ENCODE assay signal across 9 cellular contexts in the genomic region with DNA sequence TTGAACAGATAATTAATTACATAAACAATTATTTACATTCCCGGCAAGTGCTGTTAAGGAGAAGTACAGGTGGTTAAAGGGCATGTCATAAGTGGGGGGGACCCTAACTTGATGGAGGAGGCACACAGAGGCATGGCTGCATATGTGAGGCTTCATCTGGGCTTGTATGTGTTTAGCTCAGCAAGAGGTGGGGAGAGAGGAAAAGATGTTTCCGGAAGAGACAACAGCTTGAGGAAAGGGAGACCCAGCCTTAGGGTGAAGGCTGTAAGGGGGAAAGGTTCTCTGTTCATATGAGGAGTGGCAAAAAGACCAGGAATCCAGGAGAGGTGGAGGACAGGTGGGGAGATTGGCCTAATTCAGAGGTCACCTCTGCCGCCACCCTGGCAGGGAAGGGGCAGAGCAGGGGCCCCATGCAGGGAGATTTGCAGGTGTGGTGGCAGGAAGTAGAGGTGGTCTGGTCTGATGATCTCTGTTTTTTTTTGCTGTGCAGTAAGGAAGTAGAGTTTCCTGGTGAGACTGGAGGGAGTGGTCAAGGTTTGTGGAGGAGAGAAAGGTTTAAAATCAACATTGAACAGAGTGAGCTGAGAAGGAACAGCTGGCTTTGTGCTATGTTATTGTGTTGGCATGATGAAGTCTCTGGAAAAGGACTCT. TPM values are rescaled to one million over a fixed set of nuclear protein-coding genes. Genes with fewer than 3 reads are reported as not detected.
DNase-seq lines count a peak whose midpoint lies in the region; ATAC-seq, FAIRE-seq and TF ChIP-seq lines count a peak whose summit lies in the region.
"Had no signal": no experiment of that assay in that cellular context is flagged by ENCODE, and none has a peak within 500 bp of the region (broad histone marks: within the 10 kb centered on the region; RNA-seq: fewer than 3 reads in every experiment).

No MANE protein-coding gene starts in this region.

- no peak for DNase-seq in GM12878 (ENCODE audit: low read depth, low spot score)
- no peak for DNase-seq in hepatic stellate cell (ENCODE audit: low spot score)
- DNase-seq in NCI-H2227 (lab: John Stamatoyannopoulos, UW; ENCODE audit: unreplicated experiment): no peak
- no peak for DNase-seq in Kasumi-1 (lab: John Stamatoyannopoulos, UW)
- no peak for DNase-seq in activated CD4-positive, alpha-beta T cell treated with anti-CD3 and anti-CD28 coated beads, Interleukin-2, amount 50 U/mL, for 1 hour
- DNase-seq: foreskin melanocyte had no signal

- H3K9me3 ChIP-seq in DOHH2 (ENCODE audit: control insufficient read depth, insufficient read depth, low read length): no peaks in the 10 kb centered on the region
- H3K9me3 ChIP-seq in GM12878 (replicated peaks; ENCODE audit: control insufficient read depth, insufficient read depth, low read length): no peaks in the 10 kb centered on the region

- H4K20me1 ChIP-seq in DOHH2 (ENCODE audit: control insufficient read depth, insufficient read depth, low read depth, low read length): peaks cover 16% of the 10 kb centered on the region
- H4K20me1 ChIP-seq in GM12878 (ENCODE audit: control insufficient read depth, insufficient read depth): no peaks in the 10 kb centered on the region

- no peak for TF ChIP-seq RAD21 in GM12878 (IDR thresholded peaks at IDR 0.05; ENCODE audit: insufficient read depth, low read depth, low read length)

- H2AFZ ChIP-seq in GM12878 (ENCODE audit: control insufficient read depth, low read depth, low read length): 0 out of 2 replicates have a peak overlapping the region, but pooled peaks have one; percentile 16

- ATAC-seq in GM19438 (IDR thresholded peaks at IDR 0.05; ENCODE audit: low read depth, unreplicated experiment) (peak; percentile 91), HG03196 (IDR thresholded peaks at IDR 0.05; ENCODE audit: unreplicated experiment) (peak; percentile 76), GM12878 (peak; percentile 85)

- peak overlapping the region; percentile 29 for H3K9ac ChIP-seq in GM12878 (ENCODE audit: control insufficient read depth, insufficient read depth, low read length)

- peak overlapping the region; percentile 90 for H3K27ac ChIP-seq in DOHH2 (ENCODE audit: low read depth, low read length)
- H3K27ac ChIP-seq in GM12878 (ENCODE audit: control insufficient read depth, insufficient read depth): peak overlapping the region; percentile 64

- H3K4me1 ChIP-seq in DOHH2 (ENCODE audit: control insufficient read depth, low read length) (peaks cover 85% of the 10 kb centered on the region), GM12878 (ENCODE audit: control insufficient read depth, insufficient read depth, low read length) (peaks cover 40% of the 10 kb centered on the region)

- intact Hi-C loops in GM12878 (cut with micrococcal nuclease; ENCODE audit: unreplicated experiment): no loop called here

- TF ChIP-seq CTCF in DOHH2 (IDR thresholded peaks at IDR 0.05; ENCODE audit: low read depth, low read length, poor library complexity, severe bottlenecking) (no peak), GM12878 (IDR thresholded peaks at IDR 0.05 in 2 of 3, conservative IDR thresholded peaks at IDR 0.05 in 1 of 3; ENCODE audit: control insufficient read depth in 2 of 3, extremely low read depth in 1 of 3, insufficient read depth in 1 of 3, low read depth in 3 of 3, low read length in 3 of 3) (no peak)

- SMC1A ChIA-PET in GM12878 (lab: Charles Lee; ENCODE audit: uncharacterized antibody, unreplicated experiment): interaction anchor here (0.6 to 4.6 kb wide), 7 partner anchors 8 to 144 kb away, joined by 3 to 21 read pairs (median 4); no protein-coding TSS in a partner anchor

- peak overlapping the region; percentile 69 for H3K4me3 ChIP-seq in DOHH2 (ENCODE audit: low read length)
- peak overlapping the region; percentile 59; the same call in 1 of the 2 replicates for H3K4me3 ChIP-seq in GM12878

- CTCF ChIA-PET in GM12878 (lab: Yijun Ruan, JAX): interaction anchor here (1.2 to 5.1 kb wide), 8 partner anchors 7 to 178 kb away, joined by 3 to 27 read pairs (median 8); a partner anchor contains a TSS

- H3K4me2 ChIP-seq in DOHH2 (ENCODE audit: low read length) (peak overlapping the region; percentile 90), GM12878 (ENCODE audit: control insufficient read depth, insufficient read depth) (peak overlapping the region; percentile 80)

- in situ Hi-C loops in GM12878 (cut with MboI): no loop called here

- TSS peak; percentile 22 for BruUV-seq in GM12878 (replicated peaks; lab: Mats Ljungman, UMichigan)

- RAD21 ChIA-PET in GM12878 (lab: Charles Lee; ENCODE audit: unreplicated experiment): interaction anchor here (0.7 to 1.7 kb wide), 2 partner anchors 9 to 12 kb away, joined by 3 to 6 read pairs; a partner anchor contains a TSS

- TF ChIP-seq POLR2A in GM12878 (IDR thresholded peaks at IDR 0.05; ENCODE audit: low read depth, low read length): no peak; the same call in 1 of the 2 replicates

- peaks cover 44% of the 10 kb centered on the region for H3K36me3 ChIP-seq in DOHH2 (ENCODE audit: control insufficient read depth, low read length)
- no peaks in the 10 kb centered on the region; a peak in 1 of 4 replicates for H3K36me3 ChIP-seq in GM12878 (ENCODE audit: control insufficient read depth in 2 of 2, insufficient read depth in 2 of 2, low read length in 1 of 2)

- H3F3A ChIP-seq in DOHH2 (ENCODE audit: control insufficient read depth, insufficient read depth): peaks cover 6% of the 10 kb centered on the region; the same call in 1 of the 2 replicates

- peak; percentile 72 for FAIRE-seq in GM12878 (lab: Jason Lieb, UNC)

- H3K27me3 ChIP-seq in DOHH2 (ENCODE audit: control insufficient read depth, low read length) (no peaks in the 10 kb centered on the region), GM12878 (replicated peaks in 1 of 2; ENCODE audit: control insufficient read depth in 2 of 2, insufficient read depth in 2 of 2, low read length in 1 of 2) (no peaks in the 10 kb centered on the region)

- H3K79me2 ChIP-seq in DOHH2 (ENCODE audit: control insufficient read depth, low read length) (peaks cover 99% of the 10 kb centered on the region), GM12878 (ENCODE audit: control insufficient read depth, insufficient read depth, low read length) (peaks cover 80% of the 10 kb centered on the region)

- no peaks in the 10 kb centered on the region for H3K9me2 ChIP-seq in DOHH2 (replicated peaks; ENCODE audit: control insufficient read depth, low read length)

- POLR2A ChIA-PET in GM12878 (lab: Charles Lee): interaction anchor here (0.5 to 1.4 kb wide), 4 partner anchors 15 to 72 kb away, joined by 3 to 4 read pairs (median 3); no protein-coding TSS in a partner anchor

- WGBS in GM12878 (ENCODE audit: insufficient coverage, insufficient replicate concordance, low lambda C conversion rate, missing lambda C conversion rate): 12% methylated on average over 3 of the region's 3 CpGs

- no peak for TF ChIP-seq EP300 in GM12878 (IDR thresholded peaks at IDR 0.05; ENCODE audit: borderline replicate concordance in 1 of 2, control insufficient read depth in 1 of 2, low read depth in 2 of 2, low read length in 2 of 2)

TF ChIP-seq in GM12878, 131 proteins besides CTCF, POLR2A, EP300 and RAD21 (continues in another document):
- 0 out of 2 replicates have a peak, but pooled peaks have one; percentile 12 for TF ChIP-seq IKZF1 (conservative IDR thresholded peaks at IDR 0.05)
- no peak for TF ChIP-seq CBX3 (IDR thresholded peaks at IDR 0.05; ENCODE audit: borderline replicate concordance, low read depth)
- TF ChIP-seq, protein P1, sequence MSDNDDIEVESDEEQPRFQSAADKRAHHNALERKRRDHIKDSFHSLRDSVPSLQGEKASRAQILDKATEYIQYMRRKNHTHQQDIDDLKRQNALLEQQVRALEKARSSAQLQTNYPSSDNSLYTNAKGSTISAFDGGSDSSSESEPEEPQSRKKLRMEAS (IDR thresholded peaks at IDR 0.05; ENCODE audit: low read depth, low read length): 0 out of 2 replicates have a peak, but pooled peaks have one; percentile 2
- TF ChIP-seq ZNF384 (IDR thresholded peaks at IDR 0.05; ENCODE audit: borderline replicate concordance, low read depth, low read length): peak; percentile 64; the same call in 1 of the 2 replicates
- TF ChIP-seq ZNF217 (IDR thresholded peaks at IDR 0.05): no peak
- peak; percentile 55 for TF ChIP-seq RUNX3 (IDR thresholded peaks at IDR 0.05; ENCODE audit: low read length)
- no peak for TF ChIP-seq JUND (IDR thresholded peaks at IDR 0.05; ENCODE audit: low read depth, low read length)
- TF ChIP-seq PAX5 (IDR thresholded peaks at IDR 0.05; ENCODE audit: borderline replicate concordance, low read depth, low read length): no peak
- TF ChIP-seq, protein P2, sequence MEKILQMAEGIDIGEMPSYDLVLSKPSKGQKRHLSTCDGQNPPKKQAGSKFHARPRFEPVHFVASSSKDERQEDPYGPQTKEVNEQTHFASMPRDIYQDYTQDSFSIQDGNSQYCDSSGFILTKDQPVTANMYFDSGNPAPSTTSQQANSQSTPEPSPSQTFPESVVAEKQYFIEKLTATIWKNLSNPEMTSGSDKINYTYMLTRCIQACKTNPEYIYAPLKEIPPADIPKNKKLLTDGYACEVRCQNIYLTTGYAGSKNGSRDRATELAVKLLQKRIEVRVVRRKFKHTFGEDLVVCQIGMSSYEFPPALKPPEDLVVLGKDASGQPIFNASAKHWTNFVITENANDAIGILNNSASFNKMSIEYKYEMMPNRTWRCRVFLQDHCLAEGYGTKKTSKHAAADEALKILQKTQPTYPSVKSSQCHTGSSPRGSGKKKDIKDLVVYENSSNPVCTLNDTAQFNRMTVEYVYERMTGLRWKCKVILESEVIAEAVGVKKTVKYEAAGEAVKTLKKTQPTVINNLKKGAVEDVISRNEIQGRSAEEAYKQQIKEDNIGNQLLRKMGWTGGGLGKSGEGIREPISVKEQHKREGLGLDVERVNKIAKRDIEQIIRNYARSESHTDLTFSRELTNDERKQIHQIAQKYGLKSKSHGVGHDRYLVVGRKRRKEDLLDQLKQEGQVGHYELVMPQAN (conservative IDR thresholded peaks at IDR 0.05): no peak

RNA-seq across cellular contexts. Expression of a gene that starts 9.0 kb away (rescaled TPM):
- total RNA-seq in GM12878 (2013; cell fraction: nucleolus; rRNA removed): 149 and 152 TPM in 2 replicates
- total RNA-seq in GM12878 (2014; rRNA removed) (35.3 and 36.1 TPM in 2 replicates), GM12878 (2014; rRNA removed; fragmentation: Illumina TruSeq; extraction: Trizol) (25.0 and 26.5 TPM in 2 replicates), GM12878 (2021) (25.7 and 27.6 TPM in 2 replicates)
- 17.0 TPM for polyA plus RNA-seq in GM12878 (2011; ENCODE audit: low read depth)
- polyA plus RNA-seq in GM12878 (2011; rRNA removed) (36.5 and 49.7 TPM in 2 replicates), GM12878 (2014; fragmentation: Illumina TruSeq; extraction: Trizol) (36.4 and 48.6 TPM in 2 replicates), GM12878 (2014; fragmentation: Nextera tagmentation; extraction: Ambion mirVana) (10 to 100 TPM; 10.6 to 11.8 TPM), GM12878 (2014; rRNA removed) (30.8 and 34.4 TPM in 2 replicates), GM12878 (2016; fragmentation: Nextera tagmentation; extraction: Ambion mirVana) (10 to 100 TPM; 16.7 to 19.7 TPM)
- 23.0 TPM in 2 replicates for polyA plus RNA-seq in GM12878 (2011; cell fraction: cytosol; rRNA removed)
- 96.9 and 102 TPM in 2 replicates for polyA plus RNA-seq in GM12878 (2011; cell fraction: nucleus; rRNA removed)
- polyA plus RNA-seq in GM12878 (2012): 18.6 and 25.1 TPM in 2 replicates
- polyA minus RNA-seq in GM12878 (2011; rRNA and poly(A)+ RNA removed): 24.5 and 25.3 TPM in 2 replicates
- 8.7 and 9.8 TPM in 2 replicates for polyA minus RNA-seq in GM12878 (2011; cell fraction: cytosol; rRNA and poly(A)+ RNA removed)
- polyA minus RNA-seq in GM12878 (2011; cell fraction: nucleus; rRNA and poly(A)+ RNA removed): 45.0 and 64.3 TPM in 2 replicates
